Comparison of ENCODE assay signal across 1 cellular context in the genomic region with DNA sequence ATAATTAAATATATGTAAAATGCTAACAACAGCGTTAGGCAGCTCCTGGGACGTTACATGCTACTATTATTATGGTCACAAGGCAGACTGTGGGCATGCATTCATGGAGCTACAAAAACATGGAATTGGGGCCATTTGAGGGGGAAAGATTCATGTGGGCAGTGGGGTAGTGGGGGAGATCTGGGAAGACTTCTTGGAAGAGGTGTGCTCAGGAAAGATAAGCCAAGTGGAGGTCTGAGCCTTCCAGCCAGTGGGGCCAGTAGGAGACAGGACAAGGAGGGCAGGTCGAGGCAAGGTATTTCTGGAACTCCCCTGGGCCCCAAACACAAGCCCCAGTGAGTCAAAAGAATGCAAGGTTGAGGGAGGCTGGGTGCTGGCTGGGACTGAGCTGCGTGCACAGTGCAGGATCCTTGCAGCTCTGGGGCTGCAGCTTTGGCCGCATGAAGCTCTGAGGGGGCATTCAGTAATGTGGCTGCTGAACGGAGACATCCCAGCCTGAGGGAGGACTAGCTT.
TF ChIP-seq lines count a peak whose summit lies in the region.

No MANE protein-coding gene starts in this region.

TF ChIP-seq in WTC11, 78 proteins besides CTCF, POLR2A, EP300 and RAD21 (continued from another document):
- TF ChIP-seq ESRRA (CRISPR knock-in tag; IDR thresholded peaks at IDR 0.05; ENCODE audit: borderline replicate concordance) = no peak
- no peak for TF ChIP-seq PRRX2 (CRISPR knock-in tag; IDR thresholded peaks at IDR 0.05)
- TF ChIP-seq, protein P1, sequence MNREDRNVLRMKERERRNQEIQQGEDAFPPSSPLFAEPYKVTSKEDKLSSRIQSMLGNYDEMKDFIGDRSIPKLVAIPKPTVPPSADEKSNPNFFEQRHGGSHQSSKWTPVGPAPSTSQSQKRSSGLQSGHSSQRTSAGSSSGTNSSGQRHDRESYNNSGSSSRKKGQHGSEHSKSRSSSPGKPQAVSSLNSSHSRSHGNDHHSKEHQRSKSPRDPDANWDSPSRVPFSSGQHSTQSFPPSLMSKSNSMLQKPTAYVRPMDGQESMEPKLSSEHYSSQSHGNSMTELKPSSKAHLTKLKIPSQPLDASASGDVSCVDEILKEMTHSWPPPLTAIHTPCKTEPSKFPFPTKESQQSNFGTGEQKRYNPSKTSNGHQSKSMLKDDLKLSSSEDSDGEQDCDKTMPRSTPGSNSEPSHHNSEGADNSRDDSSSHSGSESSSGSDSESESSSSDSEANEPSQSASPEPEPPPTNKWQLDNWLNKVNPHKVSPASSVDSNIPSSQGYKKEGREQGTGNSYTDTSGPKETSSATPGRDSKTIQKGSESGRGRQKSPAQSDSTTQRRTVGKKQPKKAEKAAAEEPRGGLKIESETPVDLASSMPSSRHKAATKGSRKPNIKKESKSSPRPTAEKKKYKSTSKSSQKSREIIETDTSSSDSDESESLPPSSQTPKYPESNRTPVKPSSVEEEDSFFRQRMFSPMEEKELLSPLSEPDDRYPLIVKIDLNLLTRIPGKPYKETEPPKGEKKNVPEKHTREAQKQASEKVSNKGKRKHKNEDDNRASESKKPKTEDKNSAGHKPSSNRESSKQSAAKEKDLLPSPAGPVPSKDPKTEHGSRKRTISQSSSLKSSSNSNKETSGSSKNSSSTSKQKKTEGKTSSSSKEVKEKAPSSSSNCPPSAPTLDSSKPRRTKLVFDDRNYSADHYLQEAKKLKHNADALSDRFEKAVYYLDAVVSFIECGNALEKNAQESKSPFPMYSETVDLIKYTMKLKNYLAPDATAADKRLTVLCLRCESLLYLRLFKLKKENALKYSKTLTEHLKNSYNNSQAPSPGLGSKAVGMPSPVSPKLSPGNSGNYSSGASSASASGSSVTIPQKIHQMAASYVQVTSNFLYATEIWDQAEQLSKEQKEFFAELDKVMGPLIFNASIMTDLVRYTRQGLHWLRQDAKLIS (CRISPR knock-in tag; IDR thresholded peaks at IDR 0.05; ENCODE audit: borderline replicate concordance) = no peak
- TF ChIP-seq FOXJ3 (CRISPR knock-in tag; IDR thresholded peaks at IDR 0.05; ENCODE audit: borderline replicate concordance) = no peak
- TF ChIP-seq, protein P2, sequence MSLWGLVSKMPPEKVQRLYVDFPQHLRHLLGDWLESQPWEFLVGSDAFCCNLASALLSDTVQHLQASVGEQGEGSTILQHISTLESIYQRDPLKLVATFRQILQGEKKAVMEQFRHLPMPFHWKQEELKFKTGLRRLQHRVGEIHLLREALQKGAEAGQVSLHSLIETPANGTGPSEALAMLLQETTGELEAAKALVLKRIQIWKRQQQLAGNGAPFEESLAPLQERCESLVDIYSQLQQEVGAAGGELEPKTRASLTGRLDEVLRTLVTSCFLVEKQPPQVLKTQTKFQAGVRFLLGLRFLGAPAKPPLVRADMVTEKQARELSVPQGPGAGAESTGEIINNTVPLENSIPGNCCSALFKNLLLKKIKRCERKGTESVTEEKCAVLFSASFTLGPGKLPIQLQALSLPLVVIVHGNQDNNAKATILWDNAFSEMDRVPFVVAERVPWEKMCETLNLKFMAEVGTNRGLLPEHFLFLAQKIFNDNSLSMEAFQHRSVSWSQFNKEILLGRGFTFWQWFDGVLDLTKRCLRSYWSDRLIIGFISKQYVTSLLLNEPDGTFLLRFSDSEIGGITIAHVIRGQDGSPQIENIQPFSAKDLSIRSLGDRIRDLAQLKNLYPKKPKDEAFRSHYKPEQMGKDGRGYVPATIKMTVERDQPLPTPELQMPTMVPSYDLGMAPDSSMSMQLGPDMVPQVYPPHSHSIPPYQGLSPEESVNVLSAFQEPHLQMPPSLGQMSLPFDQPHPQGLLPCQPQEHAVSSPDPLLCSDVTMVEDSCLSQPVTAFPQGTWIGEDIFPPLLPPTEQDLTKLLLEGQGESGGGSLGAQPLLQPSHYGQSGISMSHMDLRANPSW (CRISPR knock-in tag; conservative IDR thresholded peaks at IDR 0.05; ENCODE audit: low read depth) = no peak
- TF ChIP-seq, protein P3, sequence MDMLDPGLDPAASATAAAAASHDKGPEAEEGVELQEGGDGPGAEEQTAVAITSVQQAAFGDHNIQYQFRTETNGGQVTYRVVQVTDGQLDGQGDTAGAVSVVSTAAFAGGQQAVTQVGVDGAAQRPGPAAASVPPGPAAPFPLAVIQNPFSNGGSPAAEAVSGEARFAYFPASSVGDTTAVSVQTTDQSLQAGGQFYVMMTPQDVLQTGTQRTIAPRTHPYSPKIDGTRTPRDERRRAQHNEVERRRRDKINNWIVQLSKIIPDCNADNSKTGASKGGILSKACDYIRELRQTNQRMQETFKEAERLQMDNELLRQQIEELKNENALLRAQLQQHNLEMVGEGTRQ (CRISPR knock-in tag; IDR thresholded peaks at IDR 0.05) = no peak
- TF ChIP-seq, protein P4, sequence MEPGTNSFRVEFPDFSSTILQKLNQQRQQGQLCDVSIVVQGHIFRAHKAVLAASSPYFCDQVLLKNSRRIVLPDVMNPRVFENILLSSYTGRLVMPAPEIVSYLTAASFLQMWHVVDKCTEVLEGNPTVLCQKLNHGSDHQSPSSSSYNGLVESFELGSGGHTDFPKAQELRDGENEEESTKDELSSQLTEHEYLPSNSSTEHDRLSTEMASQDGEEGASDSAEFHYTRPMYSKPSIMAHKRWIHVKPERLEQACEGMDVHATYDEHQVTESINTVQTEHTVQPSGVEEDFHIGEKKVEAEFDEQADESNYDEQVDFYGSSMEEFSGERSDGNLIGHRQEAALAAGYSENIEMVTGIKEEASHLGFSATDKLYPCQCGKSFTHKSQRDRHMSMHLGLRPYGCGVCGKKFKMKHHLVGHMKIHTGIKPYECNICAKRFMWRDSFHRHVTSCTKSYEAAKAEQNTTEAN (CRISPR knock-in tag; IDR thresholded peaks at IDR 0.05) = no peak
- TF ChIP-seq, protein P5, sequence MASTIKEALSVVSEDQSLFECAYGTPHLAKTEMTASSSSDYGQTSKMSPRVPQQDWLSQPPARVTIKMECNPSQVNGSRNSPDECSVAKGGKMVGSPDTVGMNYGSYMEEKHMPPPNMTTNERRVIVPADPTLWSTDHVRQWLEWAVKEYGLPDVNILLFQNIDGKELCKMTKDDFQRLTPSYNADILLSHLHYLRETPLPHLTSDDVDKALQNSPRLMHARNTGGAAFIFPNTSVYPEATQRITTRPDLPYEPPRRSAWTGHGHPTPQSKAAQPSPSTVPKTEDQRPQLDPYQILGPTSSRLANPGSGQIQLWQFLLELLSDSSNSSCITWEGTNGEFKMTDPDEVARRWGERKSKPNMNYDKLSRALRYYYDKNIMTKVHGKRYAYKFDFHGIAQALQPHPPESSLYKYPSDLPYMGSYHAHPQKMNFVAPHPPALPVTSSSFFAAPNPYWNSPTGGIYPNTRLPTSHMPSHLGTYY (CRISPR knock-in tag; IDR thresholded peaks at IDR 0.05) = no peak
- TF ChIP-seq, protein P6, sequence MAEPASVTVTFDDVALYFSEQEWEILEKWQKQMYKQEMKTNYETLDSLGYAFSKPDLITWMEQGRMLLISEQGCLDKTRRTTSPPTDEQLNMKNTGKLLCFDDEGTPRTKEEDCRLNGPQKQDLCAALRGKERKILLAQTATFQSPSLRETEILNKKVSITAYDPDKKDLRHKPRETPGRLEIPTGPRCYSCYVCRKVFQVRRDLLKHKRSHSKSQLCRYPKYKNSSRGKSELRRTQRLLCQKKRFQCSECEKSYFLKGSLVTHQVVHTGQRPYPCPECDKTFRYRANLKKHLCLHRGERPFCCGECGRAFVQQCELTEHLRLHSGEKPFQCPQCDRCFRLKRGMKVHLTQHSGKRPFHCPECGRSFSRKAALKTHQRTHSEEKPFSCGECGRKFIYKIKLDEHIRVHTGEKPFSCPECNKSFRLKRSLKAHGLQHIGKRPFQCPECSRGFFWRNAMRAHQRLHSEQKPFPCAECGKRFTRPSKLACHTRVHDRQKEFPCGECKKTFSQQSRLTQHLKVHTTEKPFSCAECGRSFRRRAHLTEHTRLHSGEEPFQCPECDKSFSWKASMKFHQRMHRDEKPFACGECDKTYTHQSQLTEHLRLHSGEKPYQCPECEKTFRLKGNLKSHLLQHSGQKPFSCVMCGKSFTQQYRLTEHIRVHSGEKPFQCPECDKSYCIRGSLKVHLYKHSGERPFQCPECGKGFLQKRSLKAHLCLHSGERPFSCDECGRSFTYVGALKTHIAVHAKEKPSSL (CRISPR knock-in tag; conservative IDR thresholded peaks at IDR 0.05) = no peak
- TF ChIP-seq, protein P7, sequence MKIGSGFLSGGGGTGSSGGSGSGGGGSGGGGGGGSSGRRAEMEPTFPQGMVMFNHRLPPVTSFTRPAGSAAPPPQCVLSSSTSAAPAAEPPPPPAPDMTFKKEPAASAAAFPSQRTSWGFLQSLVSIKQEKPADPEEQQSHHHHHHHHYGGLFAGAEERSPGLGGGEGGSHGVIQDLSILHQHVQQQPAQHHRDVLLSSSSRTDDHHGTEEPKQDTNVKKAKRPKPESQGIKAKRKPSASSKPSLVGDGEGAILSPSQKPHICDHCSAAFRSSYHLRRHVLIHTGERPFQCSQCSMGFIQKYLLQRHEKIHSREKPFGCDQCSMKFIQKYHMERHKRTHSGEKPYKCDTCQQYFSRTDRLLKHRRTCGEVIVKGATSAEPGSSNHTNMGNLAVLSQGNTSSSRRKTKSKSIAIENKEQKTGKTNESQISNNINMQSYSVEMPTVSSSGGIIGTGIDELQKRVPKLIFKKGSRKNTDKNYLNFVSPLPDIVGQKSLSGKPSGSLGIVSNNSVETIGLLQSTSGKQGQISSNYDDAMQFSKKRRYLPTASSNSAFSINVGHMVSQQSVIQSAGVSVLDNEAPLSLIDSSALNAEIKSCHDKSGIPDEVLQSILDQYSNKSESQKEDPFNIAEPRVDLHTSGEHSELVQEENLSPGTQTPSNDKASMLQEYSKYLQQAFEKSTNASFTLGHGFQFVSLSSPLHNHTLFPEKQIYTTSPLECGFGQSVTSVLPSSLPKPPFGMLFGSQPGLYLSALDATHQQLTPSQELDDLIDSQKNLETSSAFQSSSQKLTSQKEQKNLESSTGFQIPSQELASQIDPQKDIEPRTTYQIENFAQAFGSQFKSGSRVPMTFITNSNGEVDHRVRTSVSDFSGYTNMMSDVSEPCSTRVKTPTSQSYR (CRISPR knock-in tag; IDR thresholded peaks at IDR 0.05) = no peak
- no peak for TF ChIP-seq OVOL2 (CRISPR knock-in tag; IDR thresholded peaks at IDR 0.05; ENCODE audit: borderline replicate concordance)
- no peak for TF ChIP-seq ZBTB21 (CRISPR knock-in tag; IDR thresholded peaks at IDR 0.05; ENCODE audit: borderline replicate concordance)
- TF ChIP-seq, protein P8, sequence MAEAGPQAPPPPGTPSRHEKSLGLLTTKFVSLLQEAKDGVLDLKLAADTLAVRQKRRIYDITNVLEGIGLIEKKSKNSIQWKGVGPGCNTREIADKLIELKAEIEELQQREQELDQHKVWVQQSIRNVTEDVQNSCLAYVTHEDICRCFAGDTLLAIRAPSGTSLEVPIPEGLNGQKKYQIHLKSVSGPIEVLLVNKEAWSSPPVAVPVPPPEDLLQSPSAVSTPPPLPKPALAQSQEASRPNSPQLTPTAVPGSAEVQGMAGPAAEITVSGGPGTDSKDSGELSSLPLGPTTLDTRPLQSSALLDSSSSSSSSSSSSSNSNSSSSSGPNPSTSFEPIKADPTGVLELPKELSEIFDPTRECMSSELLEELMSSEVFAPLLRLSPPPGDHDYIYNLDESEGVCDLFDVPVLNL (CRISPR knock-in tag; IDR thresholded peaks at IDR 0.05; ENCODE audit: borderline replicate concordance, low read depth) = no peak
- TF ChIP-seq, protein P9, sequence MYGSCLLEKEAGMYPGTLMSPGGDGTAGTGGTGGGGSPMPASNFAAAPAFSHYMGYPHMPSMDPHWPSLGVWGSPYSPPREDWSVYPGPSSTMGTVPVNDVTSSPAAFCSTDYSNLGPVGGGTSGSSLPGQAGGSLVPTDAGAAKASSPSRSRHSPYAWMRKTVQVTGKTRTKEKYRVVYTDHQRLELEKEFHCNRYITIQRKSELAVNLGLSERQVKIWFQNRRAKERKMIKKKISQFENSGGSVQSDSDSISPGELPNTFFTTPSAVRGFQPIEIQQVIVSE (CRISPR knock-in tag; IDR thresholded peaks at IDR 0.05; ENCODE audit: borderline replicate concordance) = no peak
- TF ChIP-seq, protein P10, sequence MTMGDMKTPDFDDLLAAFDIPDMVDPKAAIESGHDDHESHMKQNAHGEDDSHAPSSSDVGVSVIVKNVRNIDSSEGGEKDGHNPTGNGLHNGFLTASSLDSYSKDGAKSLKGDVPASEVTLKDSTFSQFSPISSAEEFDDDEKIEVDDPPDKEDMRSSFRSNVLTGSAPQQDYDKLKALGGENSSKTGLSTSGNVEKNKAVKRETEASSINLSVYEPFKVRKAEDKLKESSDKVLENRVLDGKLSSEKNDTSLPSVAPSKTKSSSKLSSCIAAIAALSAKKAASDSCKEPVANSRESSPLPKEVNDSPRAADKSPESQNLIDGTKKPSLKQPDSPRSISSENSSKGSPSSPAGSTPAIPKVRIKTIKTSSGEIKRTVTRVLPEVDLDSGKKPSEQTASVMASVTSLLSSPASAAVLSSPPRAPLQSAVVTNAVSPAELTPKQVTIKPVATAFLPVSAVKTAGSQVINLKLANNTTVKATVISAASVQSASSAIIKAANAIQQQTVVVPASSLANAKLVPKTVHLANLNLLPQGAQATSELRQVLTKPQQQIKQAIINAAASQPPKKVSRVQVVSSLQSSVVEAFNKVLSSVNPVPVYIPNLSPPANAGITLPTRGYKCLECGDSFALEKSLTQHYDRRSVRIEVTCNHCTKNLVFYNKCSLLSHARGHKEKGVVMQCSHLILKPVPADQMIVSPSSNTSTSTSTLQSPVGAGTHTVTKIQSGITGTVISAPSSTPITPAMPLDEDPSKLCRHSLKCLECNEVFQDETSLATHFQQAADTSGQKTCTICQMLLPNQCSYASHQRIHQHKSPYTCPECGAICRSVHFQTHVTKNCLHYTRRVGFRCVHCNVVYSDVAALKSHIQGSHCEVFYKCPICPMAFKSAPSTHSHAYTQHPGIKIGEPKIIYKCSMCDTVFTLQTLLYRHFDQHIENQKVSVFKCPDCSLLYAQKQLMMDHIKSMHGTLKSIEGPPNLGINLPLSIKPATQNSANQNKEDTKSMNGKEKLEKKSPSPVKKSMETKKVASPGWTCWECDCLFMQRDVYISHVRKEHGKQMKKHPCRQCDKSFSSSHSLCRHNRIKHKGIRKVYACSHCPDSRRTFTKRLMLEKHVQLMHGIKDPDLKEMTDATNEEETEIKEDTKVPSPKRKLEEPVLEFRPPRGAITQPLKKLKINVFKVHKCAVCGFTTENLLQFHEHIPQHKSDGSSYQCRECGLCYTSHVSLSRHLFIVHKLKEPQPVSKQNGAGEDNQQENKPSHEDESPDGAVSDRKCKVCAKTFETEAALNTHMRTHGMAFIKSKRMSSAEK (CRISPR knock-in tag; IDR thresholded peaks at IDR 0.05; ENCODE audit: borderline replicate concordance) = no peak
- TF ChIP-seq, protein P11, sequence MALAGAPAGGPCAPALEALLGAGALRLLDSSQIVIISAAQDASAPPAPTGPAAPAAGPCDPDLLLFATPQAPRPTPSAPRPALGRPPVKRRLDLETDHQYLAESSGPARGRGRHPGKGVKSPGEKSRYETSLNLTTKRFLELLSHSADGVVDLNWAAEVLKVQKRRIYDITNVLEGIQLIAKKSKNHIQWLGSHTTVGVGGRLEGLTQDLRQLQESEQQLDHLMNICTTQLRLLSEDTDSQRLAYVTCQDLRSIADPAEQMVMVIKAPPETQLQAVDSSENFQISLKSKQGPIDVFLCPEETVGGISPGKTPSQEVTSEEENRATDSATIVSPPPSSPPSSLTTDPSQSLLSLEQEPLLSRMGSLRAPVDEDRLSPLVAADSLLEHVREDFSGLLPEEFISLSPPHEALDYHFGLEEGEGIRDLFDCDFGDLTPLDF (CRISPR knock-in tag; IDR thresholded peaks at IDR 0.05) = no peak
- TF ChIP-seq GRHL2 (CRISPR knock-in tag; IDR thresholded peaks at IDR 0.05; ENCODE audit: insufficient replicate concordance, severe bottlenecking) = no peak
- no peak for TF ChIP-seq ZNF232 (CRISPR knock-in tag; IDR thresholded peaks at IDR 0.05)
- TF ChIP-seq TEAD4 (CRISPR knock-in tag; IDR thresholded peaks at IDR 0.05) = no peak
